8 cellular contexts compared by ENCODE assay signal in the genomic region with DNA sequence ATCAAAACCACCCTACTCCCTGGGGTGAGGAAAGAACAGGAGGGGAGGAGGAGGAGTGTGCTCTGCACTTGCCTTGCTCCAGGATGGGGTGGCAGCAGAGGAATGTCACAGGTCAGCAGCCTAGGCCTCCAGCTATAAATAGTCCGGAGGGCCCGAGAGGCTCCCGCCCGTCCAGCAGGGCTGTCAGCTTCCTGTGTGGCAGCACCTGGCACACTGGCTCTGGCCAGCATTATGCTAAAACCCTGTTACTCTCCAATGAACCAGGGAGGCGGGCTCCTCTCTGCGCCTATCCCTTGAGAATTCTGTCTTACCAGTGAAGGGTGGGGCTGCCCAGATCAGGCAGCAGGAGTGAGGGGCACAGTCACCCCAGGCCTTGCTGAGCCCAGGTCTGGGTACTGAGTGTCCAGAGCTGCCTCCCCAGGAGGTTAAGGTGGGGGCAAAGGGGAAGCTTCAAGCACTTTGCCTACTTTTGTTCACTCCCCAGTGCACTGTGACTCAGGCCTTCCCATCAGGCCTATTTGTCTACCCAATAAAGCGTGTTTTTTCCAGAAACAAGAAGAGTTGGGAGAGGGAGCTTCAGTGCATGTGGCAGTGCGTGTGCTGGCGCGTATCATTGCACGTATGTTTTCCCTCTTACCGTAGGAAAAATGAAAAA. TPM values are rescaled to one million over a fixed set of nuclear protein-coding genes. Genes with fewer than 3 reads are reported as not detected.
DNase-seq lines count a peak whose midpoint lies in the region; FAIRE-seq and TF ChIP-seq lines count a peak whose summit lies in the region.

No MANE protein-coding gene starts in this region.

- H3K9ac ChIP-seq in endodermal cell (ENCODE audit: extremely low read depth, low read length, poor library complexity, severe bottlenecking), result no peak overlapping the region

- peaks cover 2% of the 10 kb centered on the region for H3K27me3 Mint-ChIP-seq in endodermal cell (ENCODE audit: insufficient read depth)

- peaks cover 18% of the 10 kb centered on the region for H3K4me1 ChIP-seq in endodermal cell (ENCODE audit: control insufficient read depth, insufficient read depth, low read length)

- peaks cover 5% of the 10 kb centered on the region for H3K36me3 ChIP-seq in endodermal cell (ENCODE audit: control insufficient read depth, insufficient read depth, low read length)

- peak overlapping the region; percentile 85 for H3K27ac Mint-ChIP-seq in endodermal cell

- 53 to 67% methylated on average over 5 to 12 of the region's 12 CpGs for WGBS in endodermal cell (ENCODE audit: insufficient coverage in 1 of 2, insufficient read length in 1 of 2), 2 experiments

- TF ChIP-seq CTCF in endodermal cell (conservative IDR thresholded peaks at IDR 0.05), result no peak

- no peaks in the 10 kb centered on the region for H3K27me3 ChIP-seq in endodermal cell (ENCODE audit: control insufficient read depth, insufficient read depth, low read length, poor library complexity, severe bottlenecking)

- no peak overlapping the region for H3K4me3 ChIP-seq in endodermal cell (ENCODE audit: low read length)

- no peak overlapping the region for H3K27ac ChIP-seq in endodermal cell (ENCODE audit: low read depth, low read length)

- peaks cover 20% of the 10 kb centered on the region for H3K4me1 Mint-ChIP-seq in endodermal cell

- DNase-seq in CD1c-positive myeloid dendritic cell (ENCODE audit: extremely low spot score) (peak; percentile 52), RCC 7860 (ENCODE audit: low spot score) (peak; percentile 81), endodermal cell (peak; percentile 92), midbrain (lab: John Stamatoyannopoulos, UW) (peak; percentile 33), urothelium cell line (ENCODE audit: low spot score) (peak; percentile 46), NCI-H1092 (lab: John Stamatoyannopoulos, UW) (no peak)
- DNase-seq in stimulated activated CD4-positive, alpha-beta T cell treated with anti-CD3 and anti-CD28 coated beads, Interleukin-12 subunit alpha, Interleukin-12 subunit beta, amount 100 ng/mL, for 4 hours, result no peak

- TF ChIP-seq POLR2A in GM19193 (IDR thresholded peaks at IDR 0.05; ENCODE audit: extremely low read depth, insufficient read depth, insufficient read length), result peak; percentile 50

- H3K4me3 Mint-ChIP-seq in endodermal cell, result peak overlapping the region; percentile 92

- no peaks in the 10 kb centered on the region for H3K9me3 Mint-ChIP-seq in endodermal cell

- FAIRE-seq in RCC 7860 (lab: Jason Lieb, UNC) (peak; percentile 57), urothelium cell line (lab: Jason Lieb, UNC) (no peak)

- H3K9me3 ChIP-seq in endodermal cell (ENCODE audit: control insufficient read depth, low read length), result no peaks in the 10 kb centered on the region

- peaks cover 4% of the 10 kb centered on the region for H3K36me3 Mint-ChIP-seq in endodermal cell (ENCODE audit: low read depth)

RNA-seq across cellular contexts. Expression of gene COX14, which starts 1.1 kb away (rescaled TPM):
- 10 to 100 TPM; 26.0 to 26.7 TPM for total RNA-seq in endodermal cell
- 27.9 TPM for polyA plus RNA-seq in endodermal cell (2013, experiment 1 of 2)
- polyA plus RNA-seq in endodermal cell (2013, experiment 2 of 2), result 20.5 TPM

RNA-seq across cellular contexts. Expression of gene GPD1, which starts 7.1 kb away (rescaled TPM):
- total RNA-seq in endodermal cell, result 1 to 10 TPM in 1 of 2 donors, under 1 TPM in 1; 0.93 to 1.1 TPM
- 0.32 TPM for polyA plus RNA-seq in endodermal cell (2013, experiment 1 of 2)
- 0.46 TPM for polyA plus RNA-seq in endodermal cell (2013, experiment 2 of 2)

RNA-seq across cellular contexts. Expression of gene SMARCD1, which starts 25.7 kb away (rescaled TPM):
- 100 to 1,000 TPM; 118 to 125 TPM for total RNA-seq in endodermal cell
- 161 TPM for polyA plus RNA-seq in endodermal cell (2013, experiment 1 of 2)
- 129 TPM for polyA plus RNA-seq in endodermal cell (2013, experiment 2 of 2)

RNA-seq across cellular contexts. Expression of gene ASIC1, which starts 53.5 kb away (rescaled TPM):
- total RNA-seq in endodermal cell, result 1 to 10 TPM; 4.2 to 5.2 TPM
- polyA plus RNA-seq in endodermal cell (2013, experiment 1 of 2), result 19.3 TPM
- 17.1 TPM for polyA plus RNA-seq in endodermal cell (2013, experiment 2 of 2)

RNA-seq across cellular contexts. Expression of gene CERS5, which starts 56.3 kb away (rescaled TPM):
- total RNA-seq in endodermal cell, result 10 to 100 TPM; 59.7 to 65.5 TPM
- polyA plus RNA-seq in endodermal cell (2013, experiment 1 of 2), result 46.4 TPM
- polyA plus RNA-seq in endodermal cell (2013, experiment 2 of 2), result 46.9 TPM

Comparison
In these comparisons a context has a peak if more than half of its experiments do, and no peak if none do; other contexts are left out.
1. DNase-seq: peak in CD1c-positive myeloid dendritic cell (single experiment), RCC 7860 (single experiment), endodermal cell (single experiment), midbrain (single experiment) and urothelium cell line (single experiment); none in NCI-H1092 (single experiment) and stimulated activated CD4-positive, alpha-beta T cell treated with anti-CD3 and anti-CD28 coated beads, Interleukin-12 subunit alpha, Interleukin-12 subunit beta, amount 100 ng/mL, for 4 hours (single experiment).